In the genomic region with DNA sequence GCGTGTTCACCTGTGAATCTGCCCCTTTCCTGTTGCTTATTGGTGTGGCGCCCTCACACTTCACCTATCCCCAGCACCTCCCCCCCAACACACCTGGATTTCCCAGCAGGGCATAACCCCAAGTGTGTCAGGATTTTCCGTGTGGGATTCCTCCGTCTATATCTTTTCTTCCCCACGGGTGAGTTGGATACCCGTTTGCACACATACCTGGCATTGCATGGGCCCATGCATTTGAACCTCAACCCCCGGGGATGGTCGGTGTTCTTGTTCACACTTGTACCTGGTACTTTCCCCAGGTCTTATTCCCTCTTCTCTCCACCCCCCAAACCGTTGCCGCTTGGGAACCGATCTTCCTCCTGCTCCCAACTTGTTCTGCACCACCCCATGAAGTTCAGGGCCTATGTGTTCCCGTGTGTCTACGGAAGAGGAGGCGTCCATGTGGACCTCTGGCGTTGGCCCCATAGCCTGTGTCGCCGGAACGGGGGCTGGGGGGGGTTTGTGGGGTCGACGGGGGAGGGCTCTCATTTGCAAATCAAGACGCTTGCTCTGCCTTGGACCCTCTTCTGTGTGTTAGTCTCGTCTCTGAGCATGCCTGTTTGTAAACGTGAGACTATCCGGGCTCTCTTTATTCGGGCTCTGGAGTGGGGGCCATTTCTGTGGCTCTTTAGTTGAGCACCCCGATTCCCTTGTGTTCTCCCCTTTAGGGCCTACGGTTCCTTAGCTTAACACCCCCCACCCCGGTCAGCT, we compare ENCODE assay signal across 8 cellular contexts.
DNase-seq lines count a peak whose midpoint lies in the region; ATAC-seq and TF ChIP-seq lines count a peak whose summit lies in the region.

No MANE protein-coding gene starts in this region.

- H3K9me3 ChIP-seq in iPS-20b (ENCODE audit: insufficient read depth, low read depth, low read length) = no peaks in the 10 kb centered on the region

- H3K27ac ChIP-seq in iPS-20b (ENCODE audit: low read length) = peak overlapping the region; percentile 84

- H3K27me3 ChIP-seq in iPS-20b (ENCODE audit: insufficient read depth, low read length) = no peaks in the 10 kb centered on the region

- peaks cover 40% of the 10 kb centered on the region for H3K4me1 Mint-ChIP-seq in activated naive CD4-positive, alpha-beta T cell treated with anti-CD3 and anti-CD28 coated beads, Interleukin-2, amount 10 ng/mL, durations not matched to agents 7 days and 5 days
- peaks cover 36% of the 10 kb centered on the region for H3K4me1 Mint-ChIP-seq in stimulated activated memory B cell treated with anti-CD40 and anti-IgM and Interleukin-4, amounts not matched to agents 10 μg/mL and 1 μg/mL and 100 μg/mL, for 72 hours

- peak overlapping the region; percentile 99; the same call in 1 of the 2 replicates for H3K9ac ChIP-seq in iPS-20b (ENCODE audit: low read depth, low read length)

- H3K27me3 Mint-ChIP-seq in activated naive CD4-positive, alpha-beta T cell treated with anti-CD3 and anti-CD28 coated beads, Interleukin-2, amount 10 ng/mL, durations not matched to agents 7 days and 5 days = peaks cover 21% of the 10 kb centered on the region
- no peaks in the 10 kb centered on the region for H3K27me3 Mint-ChIP-seq in stimulated activated memory B cell treated with anti-CD40 and anti-IgM and Interleukin-4, amounts not matched to agents 10 μg/mL and 1 μg/mL and 100 μg/mL, for 72 hours

- no peak for TF ChIP-seq CTCF in LNCaP clone FGC (IDR thresholded peaks at IDR 0.05; ENCODE audit: control insufficient read depth, extremely low read depth, insufficient read depth)

- H3K36me3 Mint-ChIP-seq in activated naive CD4-positive, alpha-beta T cell treated with anti-CD3 and anti-CD28 coated beads, Interleukin-2, amount 10 ng/mL, durations not matched to agents 7 days and 5 days = peaks cover 17% of the 10 kb centered on the region
- peaks cover 26% of the 10 kb centered on the region for H3K36me3 Mint-ChIP-seq in stimulated activated memory B cell treated with anti-CD40 and anti-IgM and Interleukin-4, amounts not matched to agents 10 μg/mL and 1 μg/mL and 100 μg/mL, for 72 hours

- H3K4me3 Mint-ChIP-seq in activated naive CD4-positive, alpha-beta T cell treated with anti-CD3 and anti-CD28 coated beads, Interleukin-2, amount 10 ng/mL, durations not matched to agents 7 days and 5 days = peak overlapping the region; percentile 91
- H3K4me3 Mint-ChIP-seq in stimulated activated memory B cell treated with anti-CD40 and anti-IgM and Interleukin-4, amounts not matched to agents 10 μg/mL and 1 μg/mL and 100 μg/mL, for 72 hours = peak overlapping the region; percentile 73

- no peak for ATAC-seq in stimulated activated memory B cell treated with anti-CD40 and anti-IgM and Interleukin-4, amounts not matched to agents 10 μg/mL and 1 μg/mL and 100 μg/mL, for 72 hours
- ATAC-seq in GM21737 (IDR thresholded peaks at IDR 0.05; ENCODE audit: unreplicated experiment) (no peak), HG02840 (IDR thresholded peaks at IDR 0.05; ENCODE audit: low FRiP score, unreplicated experiment) (no peak), GM18873 (IDR thresholded peaks at IDR 0.05; ENCODE audit: low FRiP score, unreplicated experiment) (no peak)

- H3K9me3 Mint-ChIP-seq in activated naive CD4-positive, alpha-beta T cell treated with anti-CD3 and anti-CD28 coated beads, Interleukin-2, amount 10 ng/mL, durations not matched to agents 7 days and 5 days = no peaks in the 10 kb centered on the region
- H3K9me3 Mint-ChIP-seq in stimulated activated memory B cell treated with anti-CD40 and anti-IgM and Interleukin-4, amounts not matched to agents 10 μg/mL and 1 μg/mL and 100 μg/mL, for 72 hours = no peaks in the 10 kb centered on the region

- H3K4me3 ChIP-seq in LNCaP clone FGC (ENCODE audit: low read depth, low read length) (peak overlapping the region; percentile 91), iPS-20b (ENCODE audit: low read length) (peak overlapping the region; percentile 87)

- peaks cover 5% of the 10 kb centered on the region; the same call in 1 of the 2 replicates for H3K4me1 ChIP-seq in iPS-20b (ENCODE audit: insufficient read depth, low read length)

- DNase-seq in ELF-1 (ENCODE audit: low read depth, low spot score) (peak; percentile 40), LNCaP clone FGC (ENCODE audit: low read depth) (no peak)
- peak; percentile 36 for DNase-seq in activated naive CD4-positive, alpha-beta T cell treated with anti-CD3 and anti-CD28 coated beads, Interleukin-2, amount 10 ng/mL, durations not matched to agents 7 days and 5 days

- CTCF ChIA-PET in activated naive CD4-positive, alpha-beta T cell treated with anti-CD3 and anti-CD28 coated beads, Interleukin-2, amount 10 ng/mL, durations not matched to agents 7 days and 5 days (lab: Charles Lee) = interaction anchor here (0.8 to 0.9 kb wide), 2 partner anchors 46 to 86 kb away, joined by 3 read pairs; no protein-coding TSS in a partner anchor

- H3K36me3 ChIP-seq in iPS-20b (ENCODE audit: insufficient read depth, low read depth, low read length) = peaks cover 33% of the 10 kb centered on the region

- peak overlapping the region; percentile 87 for H3K27ac Mint-ChIP-seq in activated naive CD4-positive, alpha-beta T cell treated with anti-CD3 and anti-CD28 coated beads, Interleukin-2, amount 10 ng/mL, durations not matched to agents 7 days and 5 days
- peak overlapping the region; percentile 89 for H3K27ac Mint-ChIP-seq in stimulated activated memory B cell treated with anti-CD40 and anti-IgM and Interleukin-4, amounts not matched to agents 10 μg/mL and 1 μg/mL and 100 μg/mL, for 72 hours
